Comparison of ENCODE assay signal across 8 cellular contexts in genomic region chr5:157290981-157291711, GRCh38. TPM values are rescaled to one million over a fixed set of nuclear protein-coding genes. Genes with fewer than 3 reads are reported as not detected.
DNase-seq lines count a peak whose midpoint lies in the region; ATAC-seq, FAIRE-seq and TF ChIP-seq lines count a peak whose summit lies in the region.

No MANE protein-coding gene starts in this region.

- no peak overlapping the region for H3K27ac ChIP-seq in sigmoid colon
- no peak overlapping the region for H3K27ac ChIP-seq in mesendoderm (ENCODE audit: low read depth, low read length)

- H2BK15ac ChIP-seq in mesendoderm (replicated peaks; ENCODE audit: low read depth), result no peak overlapping the region

- no peak overlapping the region for H2BK120ac ChIP-seq in mesendoderm (ENCODE audit: low read depth, low read length)

- intact Hi-C loops in sigmoid colon (cut with DNase I), result no loop called here

- no peak for TF ChIP-seq POLR2A in sigmoid colon (IDR thresholded peaks at IDR 0.05)

- no peak overlapping the region for H3K9ac ChIP-seq in mesendoderm (ENCODE audit: low read length)

- no peaks in the 10 kb centered on the region for H3K79me2 ChIP-seq in mesendoderm (ENCODE audit: control insufficient read depth, insufficient read depth, low read length)

- no peak overlapping the region for H3K4ac ChIP-seq in mesendoderm (ENCODE audit: low read depth, low read length)

- no peak overlapping the region for H2AK5ac ChIP-seq in mesendoderm (ENCODE audit: low read length)

- DNase-seq in GM18507 (ENCODE audit: extremely low spot score, insufficient read length, low read depth) (no peak), HuH-7 (ENCODE audit: low spot score) (peak; percentile 47), sigmoid colon (no peak), mesendoderm (no peak), DMS153 treated with DMSO at 0.1 percent for 48 hours (lab: John Stamatoyannopoulos, UW; ENCODE audit: unreplicated experiment) (no peak), HTR-8/SVneo (ENCODE audit: insufficient read length, low spot score) (no peak)

- H3K27me3 ChIP-seq in sigmoid colon, result no peaks in the 10 kb centered on the region
- H3K27me3 ChIP-seq in mesendoderm (ENCODE audit: insufficient read depth, low read length, poor library complexity), result no peaks in the 10 kb centered on the region

- H3K56ac ChIP-seq in mesendoderm (ENCODE audit: low read length), result no peak overlapping the region

- H3K36me3 ChIP-seq in sigmoid colon (no peaks in the 10 kb centered on the region), mesendoderm (ENCODE audit: control insufficient read depth, insufficient read depth, low read length) (no peaks in the 10 kb centered on the region)

- H4K8ac ChIP-seq in mesendoderm (ENCODE audit: low read depth, low read length), result no peak overlapping the region

- no peak overlapping the region for H2BK5ac ChIP-seq in mesendoderm (ENCODE audit: low read length)

- no peak for TF ChIP-seq CTCF in sigmoid colon (IDR thresholded peaks at IDR 0.05)

- H3K79me1 ChIP-seq in mesendoderm (ENCODE audit: low read length), result no peaks in the 10 kb centered on the region

- H3K4me1 ChIP-seq in sigmoid colon (no peaks in the 10 kb centered on the region), mesendoderm (ENCODE audit: control insufficient read depth, low read depth, low read length) (no peaks in the 10 kb centered on the region)

- no peak overlapping the region for H3K23ac ChIP-seq in mesendoderm (ENCODE audit: low read length)

- TF ChIP-seq EP300 in sigmoid colon (IDR thresholded peaks at IDR 0.05), result no peak

- no peak overlapping the region for H4K5ac ChIP-seq in mesendoderm (ENCODE audit: low read length)

- H3K4me2 ChIP-seq in mesendoderm (ENCODE audit: low read length), result no peak overlapping the region

- H3K18ac ChIP-seq in mesendoderm (ENCODE audit: low read length), result no peak overlapping the region

- peak; percentile 79 for ATAC-seq in GM21528 (IDR thresholded peaks at IDR 0.05; ENCODE audit: low FRiP score, unreplicated experiment)
- peak; percentile 22 for ATAC-seq in esophagus mucosa

- WGBS in sigmoid colon, 2 donors, result 16 to 45% methylated on average over 10 of the region's 10 CpGs
- WGBS in mesendoderm (ENCODE audit: extremely low coverage, insufficient coverage, low lambda C conversion rate), result no CpG with 5 or more reads among the region's 10 CpGs

- peak; percentile 97 for FAIRE-seq in GM18507 (lab: Jason Lieb, UNC)
- no peak for FAIRE-seq in HTR-8/SVneo (lab: Jason Lieb, UNC)

- no peaks in the 10 kb centered on the region for H3K9me3 ChIP-seq in sigmoid colon

- H3K4me3 ChIP-seq in sigmoid colon (no peak overlapping the region), mesendoderm (ENCODE audit: low read length) (no peak overlapping the region)

RNA-seq across cellular contexts. Expression of gene CYFIP2, which starts 25.2 kb away (rescaled TPM):
- 2.1 TPM for total RNA-seq in esophagus mucosa
- total RNA-seq in sigmoid colon, result 10 to 100 TPM; 13.8 to 37.8 (median 29.3) TPM
- polyA plus RNA-seq in sigmoid colon, result 10 to 100 TPM in 1 of 3 donors, 1 to 10 TPM in 2; 4.8 to 38.1 (median 8.1) TPM
- polyA plus RNA-seq in mesendoderm (2013, experiment 1 of 2), result 37.7 TPM
- 37.3 TPM for polyA plus RNA-seq in mesendoderm (2013, experiment 2 of 2)
